Comparison of ENCODE assay signal across 30 cellular contexts in the genomic region with DNA sequence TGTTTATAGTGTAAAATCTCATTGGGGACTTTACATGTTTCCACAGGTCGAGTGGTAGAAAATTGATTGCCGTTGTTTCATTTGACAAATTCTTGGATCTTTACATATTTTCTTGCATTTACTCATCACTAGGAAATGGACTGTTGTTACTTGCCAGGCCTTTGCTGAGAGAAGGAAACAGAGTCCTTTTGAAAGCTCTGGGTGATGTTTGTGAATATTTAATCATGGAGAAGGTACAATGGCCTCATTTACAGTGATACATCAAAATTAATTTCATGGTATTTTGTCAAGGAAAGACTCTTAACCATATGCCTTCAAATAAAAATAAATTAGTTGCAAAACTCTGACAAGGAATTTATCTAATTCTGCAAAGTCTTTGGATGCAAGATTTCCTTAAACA.
"Had no signal": no experiment of that assay in that cellular context is flagged by ENCODE, and none has a peak within 500 bp of the region (broad histone marks: within the 10 kb centered on the region; RNA-seq: fewer than 3 reads in every experiment).

No MANE protein-coding gene starts in this region.

- DNase-seq: activated B cell treated with CpG ODN at 0.5 μM for 24 hours; activated CD4-positive, alpha-beta memory T cell treated with anti-CD3 and anti-CD28 coated beads for 36 hours; activated CD4-positive, alpha-beta T cell treated with anti-CD3 and anti-CD28 coated beads for 4 hours; activated CD4-positive, alpha-beta T cell treated with anti-CD3 and anti-CD28 coated beads, Interleukin-2, amount 10 ng/mL, durations not matched to agents 24 days and 14 days; activated CD4-positive, alpha-beta T cell treated with anti-CD3 and anti-CD28 coated beads, Interleukin-2, amount 50 U/mL, for 1 hour; activated CD4-positive, alpha-beta T cell treated with anti-CD3 and anti-CD28 coated beads, Interleukin-2, amount 50 U/mL, for 4 hours; activated CD4-positive, CD25-positive, alpha-beta regulatory T cell treated with anti-CD3 and anti-CD28 coated beads, Interleukin-2, amount 50 U/mL, for 72 hours; activated CD8-positive, alpha-beta memory T cell treated with anti-CD3 and anti-CD28 coated beads, Interleukin-2, amount 50 U/mL, for 4 hours; activated CD8-positive, alpha-beta T cell treated with anti-CD3 and anti-CD28 coated beads for 36 hours; activated effector memory CD4-positive, alpha-beta T cell treated with anti-CD3 and anti-CD28 coated beads, Interleukin-2, amount 50 U/mL, for 16 hours; activated gamma-delta T cell treated with Interleukin-2 at 50 U/mL for 16 hours; activated naive CD4-positive, alpha-beta T cell; activated naive CD4-positive, alpha-beta T cell treated with anti-CD3 and anti-CD28 coated beads for 36 hours; activated naive CD4-positive, alpha-beta T cell treated with anti-CD3 and anti-CD28 coated beads, Interleukin-2, amount 50 U/mL, for 16 hours; activated naive CD8-positive, alpha-beta T cell treated with anti-CD3 and anti-CD28 coated beads for 36 hours; activated T-cell treated with anti-CD3 and anti-CD28 coated beads for 4 hours; activated T-cell treated with anti-CD3 and anti-CD28 coated beads, Interleukin-2, amount 50 U/mL, for 1 hour; activated T-cell treated with anti-CD3 and anti-CD28 coated beads, Interleukin-2, amount 50 U/mL, for 4 hours; activated T-cell treated with anti-CD3 and anti-CD28 coated beads, Interleukin-2, amount 50 U/mL, for 72 hours; adrenal gland; amniotic stem cell; aorta; body of pancreas; brain microvascular endothelial cell; central memory CD4-positive, alpha-beta T cell; T-helper 1 cell; T-helper 2 cell; T-helper 9 cell had no signal

- ATAC-seq: activated CD8-positive, alpha-beta T cell treated with anti-CD3 and anti-CD28 coated beads for 36 hours; activated naive CD4-positive, alpha-beta T cell treated with anti-CD3 and anti-CD28 coated beads, Interleukin-2, amount 50 U/mL, for 72 hours; activated T-cell treated with anti-CD3 and anti-CD28 coated beads, Interleukin-2, amount 50 U/mL, for 4 hours; activated T-cell treated with anti-CD3 and anti-CD28 coated beads, Interleukin-2, amount 50 U/mL, for 72 hours; activated T-helper 17 cell treated with anti-CD3 and anti-CD28 coated beads, Interleukin-2, amount 50 U/mL, for 72 hours; body of pancreas had no signal
